Comparison of ENCODE assay signal across 13 cellular contexts in genomic region chr20:41482647-41483552, GRCh38.
DNase-seq lines count a peak whose midpoint lies in the region; ATAC-seq and TF ChIP-seq lines count a peak whose summit lies in the region.
"Had no signal": no experiment of that assay in that cellular context is flagged by ENCODE, and none has a peak within 500 bp of the region (broad histone marks: within the 10 kb centered on the region; RNA-seq: fewer than 3 reads in every experiment).

No MANE protein-coding gene starts in this region.

- peaks cover 82% of the 10 kb centered on the region for H3K36me3 Mint-ChIP-seq in CD4-positive, alpha-beta T cell (ENCODE audit: low read depth)
- H3K36me3 Mint-ChIP-seq in naive thymus-derived CD8-positive, alpha-beta T cell: peaks cover 13 to 70% (median 45%) of the 10 kb centered on the region in 3 donors

- no peak overlapping the region for H3K4me3 Mint-ChIP-seq in CD4-positive, alpha-beta T cell
- H3K4me3 Mint-ChIP-seq in naive thymus-derived CD8-positive, alpha-beta T cell: no peak overlapping the region
- H3K4me3 Mint-ChIP-seq: effector memory CD8-positive, alpha-beta T cell; immature natural killer cell; neural progenitor cell had no signal

- no peak overlapping the region for H3K27ac ChIP-seq in CD4-positive, alpha-beta T cell (ENCODE audit: low read depth, low read length)
- H3K27ac ChIP-seq: neural progenitor cell had no signal

- no peak for DNase-seq in CD4-positive, alpha-beta T cell
- DNase-seq in NCI-H460 (ENCODE audit: extremely low read depth, low read depth): peak; percentile 37
- peak; percentile 86 for DNase-seq in choroid plexus epithelial cell (ENCODE audit: low read depth)
- DNase-seq in naive thymus-derived CD8-positive, alpha-beta T cell: no peak
- no peak for DNase-seq in GDM1 (lab: John Stamatoyannopoulos, UW)
- no peak for DNase-seq in NCI-H1694 (lab: John Stamatoyannopoulos, UW)
- DNase-seq: Calu3; effector memory CD8-positive, alpha-beta T cell; immature natural killer cell; NCI-H526 treated with DMSO at 0.1 percent for 48 hours had no signal

- H3K4me3 ChIP-seq in choroid plexus epithelial cell (ENCODE audit: low read depth, low read length): no peak overlapping the region
- H3K4me3 ChIP-seq: neural progenitor cell had no signal

- H3K9me3 Mint-ChIP-seq in CD4-positive, alpha-beta T cell: no peaks in the 10 kb centered on the region
- no peaks in the 10 kb centered on the region for H3K9me3 Mint-ChIP-seq in naive thymus-derived CD8-positive, alpha-beta T cell
- H3K9me3 Mint-ChIP-seq: effector memory CD8-positive, alpha-beta T cell; immature natural killer cell had no signal

- intact Hi-C loops in CD4-positive, alpha-beta T cell (cut with DNase I, micrococcal nuclease): no loop called here

- H3K9me3 ChIP-seq in CD4-positive, alpha-beta T cell (ENCODE audit: control insufficient read depth, low read length): no peaks in the 10 kb centered on the region

- H3K27me3 Mint-ChIP-seq in CD4-positive, alpha-beta T cell: no peaks in the 10 kb centered on the region
- H3K27me3 Mint-ChIP-seq in naive thymus-derived CD8-positive, alpha-beta T cell: no peaks in the 10 kb centered on the region
- H3K27me3 Mint-ChIP-seq: effector memory CD8-positive, alpha-beta T cell had no signal

- no peak for ATAC-seq in CD4-positive, alpha-beta T cell (ENCODE audit: poor library complexity)
- no peak for ATAC-seq in naive thymus-derived CD8-positive, alpha-beta T cell
- no peak for ATAC-seq in GM18861 (IDR thresholded peaks at IDR 0.05; ENCODE audit: unreplicated experiment)
- ATAC-seq in GM21529 (IDR thresholded peaks at IDR 0.05; ENCODE audit: unreplicated experiment): no peak
- ATAC-seq: effector memory CD8-positive, alpha-beta T cell had no signal

- H3K27ac Mint-ChIP-seq in CD4-positive, alpha-beta T cell: peak overlapping the region; percentile 35
- H3K27ac Mint-ChIP-seq in naive thymus-derived CD8-positive, alpha-beta T cell: peak overlapping the region in 7 of 10 donors; percentile 33 to 80 (median 63)
- H3K27ac Mint-ChIP-seq: neural progenitor cell had no signal

- peaks cover 51% of the 10 kb centered on the region for H3K4me1 Mint-ChIP-seq in CD4-positive, alpha-beta T cell (ENCODE audit: low read depth)
- peaks cover 18 to 29% (median 23%) of the 10 kb centered on the region in 4 donors for H3K4me1 Mint-ChIP-seq in naive thymus-derived CD8-positive, alpha-beta T cell
- H3K4me1 Mint-ChIP-seq: neural progenitor cell had no signal

- CTCF ChIA-PET in CD4-positive, alpha-beta T cell (lab: Charles Lee): no interaction called here

- no peak for TF ChIP-seq CTCF in CD4-positive, alpha-beta T cell (IDR thresholded peaks at IDR 0.05)
- TF ChIP-seq CTCF in choroid plexus epithelial cell (conservative IDR thresholded peaks at IDR 0.05; ENCODE audit: low read depth, low read length): no peak

- POLR2A ChIA-PET in CD4-positive, alpha-beta T cell (lab: Charles Lee): interaction anchor here (0.6 kb wide), 1 partner anchor 65 kb away, joined by 3 read pairs; no protein-coding TSS in a partner anchor
- POLR2A ChIA-PET in naive thymus-derived CD8-positive, alpha-beta T cell (lab: Charles Lee): interaction anchor here (0.6 kb wide), 1 partner anchor 30 kb away, joined by 3 read pairs; no protein-coding TSS in a partner anchor

- H3K27me3 ChIP-seq in CD4-positive, alpha-beta T cell (ENCODE audit: control insufficient read depth, insufficient read depth, low read length): no peaks in the 10 kb centered on the region
- H3K27me3 ChIP-seq: neural progenitor cell had no signal

Comparison
In these comparisons a context has a peak if more than half of its experiments do, and no peak if none do; other contexts are left out.
1. DNase-seq: peak in NCI-H460 (single experiment) and choroid plexus epithelial cell (single experiment); none in CD4-positive, alpha-beta T cell (0 of 10), naive thymus-derived CD8-positive, alpha-beta T cell (0 of 10), GDM1 (single experiment) and NCI-H1694 (single experiment).